In genomic region chr19:38285567-38285966, GRCh38 we compare ENCODE assay signal across 1 cellular context.
TF ChIP-seq lines count a peak whose summit lies in the region.

No MANE protein-coding gene starts in this region.

TF ChIP-seq in A549, 52 proteins besides CTCF, POLR2A, EP300 and RAD21 (continued from another document):
- no peak for TF ChIP-seq HMGXB4 (CRISPR knock-in tag; IDR thresholded peaks at IDR 0.05; ENCODE audit: borderline replicate concordance)
- TF ChIP-seq, protein P1, sequence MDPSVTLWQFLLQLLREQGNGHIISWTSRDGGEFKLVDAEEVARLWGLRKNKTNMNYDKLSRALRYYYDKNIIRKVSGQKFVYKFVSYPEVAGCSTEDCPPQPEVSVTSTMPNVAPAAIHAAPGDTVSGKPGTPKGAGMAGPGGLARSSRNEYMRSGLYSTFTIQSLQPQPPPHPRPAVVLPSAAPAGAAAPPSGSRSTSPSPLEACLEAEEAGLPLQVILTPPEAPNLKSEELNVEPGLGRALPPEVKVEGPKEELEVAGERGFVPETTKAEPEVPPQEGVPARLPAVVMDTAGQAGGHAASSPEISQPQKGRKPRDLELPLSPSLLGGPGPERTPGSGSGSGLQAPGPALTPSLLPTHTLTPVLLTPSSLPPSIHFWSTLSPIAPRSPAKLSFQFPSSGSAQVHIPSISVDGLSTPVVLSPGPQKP (IDR thresholded peaks at IDR 0.05; ENCODE audit: low read depth, low read length) = no peak
- TF ChIP-seq SREBF2 (IDR thresholded peaks at IDR 0.05) = no peak
- no peak for TF ChIP-seq FOSB (CRISPR knock-in tag; IDR thresholded peaks at IDR 0.05)
